ENCODE assay signal across 8 cellular contexts in genomic region chr7:1028044-1028770, GRCh38. TPM values are rescaled to one million over a fixed set of nuclear protein-coding genes. Genes with fewer than 3 reads are reported as not detected.
DNase-seq lines count a peak whose midpoint lies in the region; ATAC-seq and TF ChIP-seq lines count a peak whose summit lies in the region.

No MANE protein-coding gene starts in this region.

- TF ChIP-seq CTCF in C4-2B (conservative IDR thresholded peaks at IDR 0.05) (no peak), epithelial cell of proximal tubule (conservative IDR thresholded peaks at IDR 0.05; ENCODE audit: low read depth, low read length) (no peak)

- peak; percentile 67 for ATAC-seq in GM19324 (IDR thresholded peaks at IDR 0.05; ENCODE audit: low FRiP score, unreplicated experiment)
- ATAC-seq in HG03457 (IDR thresholded peaks at IDR 0.05; ENCODE audit: unreplicated experiment) = peak; percentile 51

- DNase-seq in NOMO-1 (lab: John Stamatoyannopoulos, UW; ENCODE audit: unreplicated experiment in 2 of 2) = peak; percentile 76 to 90
- DNase-seq in activated T-cell treated with anti-CD3 and anti-CD28 coated beads for 4 hours = peak; percentile 49
- no peak for DNase-seq in epithelial cell of proximal tubule (ENCODE audit: low read depth)
- DNase-seq in mucosa of gallbladder (ENCODE audit: low spot score) = peak; percentile 93
- DNase-seq in stimulated activated CD8-positive, alpha-beta memory T cell treated with anti-CD3 and anti-CD28 coated beads, Interleukin-2, amount 100 ng/mL, for 48 hours (ENCODE audit: low read depth in 2 of 2) = peak; percentile 71 to 86

- peak overlapping the region; percentile 73 for H3K4me3 ChIP-seq in epithelial cell of proximal tubule (ENCODE audit: low read depth, low read length)

- peak overlapping the region; percentile 81 for H3K27ac ChIP-seq in C4-2B

RNA-seq across cellular contexts. Expression of gene GPR146, which starts 16.1 kb away (rescaled TPM):
- 0.23 TPM in 1 of 2 replicates, not detected in the other for total RNA-seq in epithelial cell of proximal tubule
- total RNA-seq in mucosa of gallbladder = 8.3 TPM

RNA-seq across cellular contexts. Expression of gene CYP2W1, which starts 45.2 kb away (rescaled TPM):
- not detected in 2 replicates for total RNA-seq in epithelial cell of proximal tubule
- total RNA-seq in mucosa of gallbladder = 0.46 TPM

RNA-seq across cellular contexts. Expression of gene COX19, which starts 52.9 kb away (rescaled TPM):
- total RNA-seq in epithelial cell of proximal tubule = 4.6 and 5.4 TPM in 2 replicates
- total RNA-seq in mucosa of gallbladder = 12.1 TPM

RNA-seq across cellular contexts. Expression of gene GPER1, which starts 59.7 kb away (rescaled TPM):
- total RNA-seq in epithelial cell of proximal tubule (0.72 and 0.81 TPM in 2 replicates), mucosa of gallbladder (4.7 TPM)
